ENCODE assay signal across 8 cellular contexts in genomic region chr16:14071576-14072271, GRCh38. TPM values are rescaled to one million over a fixed set of nuclear protein-coding genes. Genes with fewer than 3 reads are reported as not detected.
DNase-seq lines count a peak whose midpoint lies in the region; ATAC-seq and TF ChIP-seq lines count a peak whose summit lies in the region.

No MANE protein-coding gene starts in this region.

- DNase-seq in BJ (ENCODE audit: low read depth) (no peak), body of pancreas (no peak), suprapubic skin (ENCODE audit: low spot score in 2 of 2) (peak in 1 of 2 donors; percentile 70), A172 (ENCODE audit: low spot score) (no peak), glomerular visceral epithelial cell (ENCODE audit: extremely low spot score) (no peak)

- TF ChIP-seq POLR2A in body of pancreas (IDR thresholded peaks at IDR 0.05) (no peak), suprapubic skin (IDR thresholded peaks at IDR 0.05) (no peak)

- TF ChIP-seq EP300 in suprapubic skin (IDR thresholded peaks at IDR 0.05): no peak

- peak overlapping the region; percentile 86 for H3K27ac ChIP-seq in HUES64 (ENCODE audit: low read depth, low read length)
- peak overlapping the region; percentile 87 to 98 (median 95) for H3K27ac ChIP-seq in body of pancreas
- H3K27ac ChIP-seq in liver (ENCODE audit: low read depth in 1 of 2, low read length in 2 of 2): peak overlapping the region; percentile 81
- peak overlapping the region; percentile 91 for H3K27ac ChIP-seq in suprapubic skin

- TF ChIP-seq CTCF in BJ (IDR thresholded peaks at IDR 0.05; ENCODE audit: insufficient read depth, low read depth, low read length) (no peak), body of pancreas (IDR thresholded peaks at IDR 0.05) (no peak), liver (IDR thresholded peaks at IDR 0.05; ENCODE audit: low read depth, low read length, missing input control) (no peak), suprapubic skin (IDR thresholded peaks at IDR 0.05) (no peak)

- peak overlapping the region; percentile 97 for H3K9ac ChIP-seq in HUES64 (ENCODE audit: low read depth, low read length)
- peak overlapping the region; percentile 60 to 72 for H3K9ac ChIP-seq in liver (ENCODE audit: low read depth in 1 of 2, low read length in 2 of 2)

- peak; percentile 35 for ATAC-seq in GM19023 (IDR thresholded peaks at IDR 0.05; ENCODE audit: unreplicated experiment)
- ATAC-seq in body of pancreas: no peak

- H3K9me3 ChIP-seq in HUES64 (ENCODE audit: insufficient read depth, low read depth, low read length) (no peaks in the 10 kb centered on the region), body of pancreas (no peaks in the 10 kb centered on the region), liver (ENCODE audit: control insufficient read depth in 4 of 4, low read length in 3 of 4) (no peaks in the 10 kb centered on the region), suprapubic skin (no peaks in the 10 kb centered on the region)

- CTCF ChIA-PET in BJ (lab: Yijun Ruan, JAX): no interaction called here

- 5% methylated on average over 32 of the region's 32 CpGs for WGBS in HUES64
- WGBS in body of pancreas, 2 donors: 0 to 1% methylated on average over 14 to 31 of the region's 32 CpGs
- WGBS in liver: 1% methylated on average over 32 of the region's 32 CpGs
- 4% methylated on average over 10 of the region's 32 CpGs for WGBS in suprapubic skin

- POLR2A ChIA-PET in BJ (lab: Charles Lee): no interaction called here

- intact Hi-C loops in body of pancreas (cut with DNase I): no loop called here

- H3K4me1 ChIP-seq in HUES64 (ENCODE audit: insufficient read depth, low read length) (peaks cover 10% of the 10 kb centered on the region; the same call in 1 of the 2 replicates), body of pancreas (peaks cover 55% of the 10 kb centered on the region), liver (ENCODE audit: control insufficient read depth in 4 of 4, insufficient read depth in 4 of 4, low read length in 3 of 4) (peaks cover 3 to 22% (median 12%) of the 10 kb centered on the region in 4 donors), suprapubic skin (peaks cover 33% of the 10 kb centered on the region)

- no peak for TF ChIP-seq RAD21 in liver (IDR thresholded peaks at IDR 0.05)

- peak overlapping the region; percentile 93 for H3K4me3 ChIP-seq in BJ (ENCODE audit: low read depth, low read length)
- H3K4me3 ChIP-seq in HUES64 (ENCODE audit: low read length): peak overlapping the region; percentile 79
- peak overlapping the region; percentile 84 to 85 for H3K4me3 ChIP-seq in body of pancreas
- H3K4me3 ChIP-seq in liver (ENCODE audit: low read depth in 1 of 3, low read length in 3 of 3): peak overlapping the region; percentile 76 to 96 (median 88)
- H3K4me3 ChIP-seq in suprapubic skin: peak overlapping the region; percentile 97

- no peaks in the 10 kb centered on the region for H3K27me3 ChIP-seq in BJ (ENCODE audit: control insufficient read depth, insufficient read depth, low read length)
- H3K27me3 ChIP-seq in HUES64 (ENCODE audit: insufficient read depth, low read length): no peaks in the 10 kb centered on the region
- H3K27me3 ChIP-seq in body of pancreas: no peaks in the 10 kb centered on the region
- no peaks in the 10 kb centered on the region for H3K27me3 ChIP-seq in liver (ENCODE audit: control insufficient read depth in 4 of 4, insufficient read depth in 4 of 4, low read length in 3 of 4)
- H3K27me3 ChIP-seq in suprapubic skin: no peaks in the 10 kb centered on the region

- H3K36me3 ChIP-seq in BJ (ENCODE audit: control insufficient read depth, insufficient read depth, low read length): no peaks in the 10 kb centered on the region
- H3K36me3 ChIP-seq in HUES64 (ENCODE audit: insufficient read depth, low read length): peaks cover 16% of the 10 kb centered on the region
- no peaks in the 10 kb centered on the region for H3K36me3 ChIP-seq in body of pancreas (replicated peaks in 1 of 2; ENCODE audit: insufficient read depth in 1 of 2, low read depth in 2 of 2)
- H3K36me3 ChIP-seq in liver (ENCODE audit: control insufficient read depth in 4 of 4, insufficient read depth in 3 of 4, low read depth in 1 of 4, low read length in 3 of 4): no peaks in the 10 kb centered on the region
- no peaks in the 10 kb centered on the region for H3K36me3 ChIP-seq in suprapubic skin

TF ChIP-seq in liver, 16 proteins besides CTCF, POLR2A, EP300 and RAD21:
- TF ChIP-seq YY1 (IDR thresholded peaks at IDR 0.05) (no peak), FOXA1 (IDR thresholded peaks at IDR 0.05) (no peak), MAX (IDR thresholded peaks at IDR 0.05) (no peak), GABPA (IDR thresholded peaks at IDR 0.05 in 1 of 2, conservative IDR thresholded peaks at IDR 0.05 in 1 of 2) (no peak), SP1 (IDR thresholded peaks at IDR 0.05) (no peak), JUND (IDR thresholded peaks at IDR 0.05) (no peak), EGR1 (IDR thresholded peaks at IDR 0.05; ENCODE audit: low read depth in 2 of 2) (no peak), TAF1 (conservative IDR thresholded peaks at IDR 0.05) (no peak), HNF4A (conservative IDR thresholded peaks at IDR 0.05) (no peak), RXRA (IDR thresholded peaks at IDR 0.05) (no peak), FOXA2 (IDR thresholded peaks at IDR 0.05) (no peak)
TF ChIP-seq in liver: peak in this region for 0.

RNA-seq across cellular contexts. Expression of gene MRTFB, which starts 0.6 kb away (rescaled TPM):
- polyA plus RNA-seq in BJ (2011; rRNA removed) (6.0 and 6.2 TPM in 2 replicates), liver (1 to 10 TPM; 4.1 to 5.9 TPM)
- polyA minus RNA-seq in BJ (2011; rRNA and poly(A)+ RNA removed): 8.5 and 11.1 TPM in 2 replicates
- polyA plus RNA-seq in HUES64 (2013, experiment 1 of 2): 10.2 TPM
- 12.6 TPM for polyA plus RNA-seq in HUES64 (2013, experiment 2 of 2)
- total RNA-seq in body of pancreas (10 to 100 TPM; 39.2 to 46.8 TPM), liver (10 to 100 TPM in 1 of 2 donors, 1 to 10 TPM in 1; 5.7 to 14.2 TPM), suprapubic skin (100 to 1,000 TPM in 1 of 4 donors, 10 to 100 TPM in 3; 43.6 to 197 (median 65.5) TPM)
- 8.5 and 10.2 TPM in 2 replicates for total RNA-seq in A172 (2014; rRNA removed; shearing (Covaris generic))
